In genomic region chr19:54115071-54116063, GRCh38 we compare ENCODE assay signal across 1 cellular context.
TF ChIP-seq lines count a peak whose summit lies in the region.

A gene with protein sequence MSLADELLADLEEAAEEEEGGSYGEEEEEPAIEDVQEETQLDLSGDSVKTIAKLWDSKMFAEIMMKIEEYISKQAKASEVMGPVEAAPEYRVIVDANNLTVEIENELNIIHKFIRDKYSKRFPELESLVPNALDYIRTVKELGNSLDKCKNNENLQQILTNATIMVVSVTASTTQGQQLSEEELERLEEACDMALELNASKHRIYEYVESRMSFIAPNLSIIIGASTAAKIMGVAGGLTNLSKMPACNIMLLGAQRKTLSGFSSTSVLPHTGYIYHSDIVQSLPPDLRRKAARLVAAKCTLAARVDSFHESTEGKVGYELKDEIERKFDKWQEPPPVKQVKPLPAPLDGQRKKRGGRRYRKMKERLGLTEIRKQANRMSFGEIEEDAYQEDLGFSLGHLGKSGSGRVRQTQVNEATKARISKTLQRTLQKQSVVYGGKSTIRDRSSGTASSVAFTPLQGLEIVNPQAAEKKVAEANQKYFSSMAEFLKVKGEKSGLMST (plus strand): TSS chr19:54115754. CDS start chr19:54118279, 2,525 bp downstream.
Gene TFPT (minus strand): TSS chr19:54115657. CDS start chr19:54115269, 388 bp downstream.

TF ChIP-seq in K562, 482 proteins besides CTCF, POLR2A, EP300 and RAD21 (continued from another document and continues in another):
- TF ChIP-seq HMGXB4 (CRISPR knock-in tag; IDR thresholded peaks at IDR 0.05) (no peak; the same call in 1 of the 2 replicates), DNMT1 (IDR thresholded peaks at IDR 0.05) (no peak), CTBP1 (IDR thresholded peaks at IDR 0.05; ENCODE audit: borderline replicate concordance) (peak; percentile 54; the same call in 1 of the 2 replicates), MAZ (CRISPR knock-in tag; conservative IDR thresholded peaks at IDR 0.05 in 1 of 2, IDR thresholded peaks at IDR 0.05 in 1 of 2) (peak; percentile 74 to 86), ZNF263 (CRISPR knock-in tag; IDR thresholded peaks at IDR 0.05; ENCODE audit: borderline replicate concordance) (no peak; the same call in 1 of the 2 replicates), HNRNPK (IDR thresholded peaks at IDR 0.05; ENCODE audit: low read depth, low read length, poor library complexity, severe bottlenecking) (no peak), SIN3A (IDR thresholded peaks at IDR 0.05; ENCODE audit: borderline replicate concordance in 2 of 2, control insufficient read depth in 1 of 2, low read depth in 2 of 2, low read length in 2 of 2) (peak; percentile 95; a peak in 3 of 4 replicates), MAFG (tag; conservative IDR thresholded peaks at IDR 0.05) (no peak), MTA1 (IDR thresholded peaks at IDR 0.05; ENCODE audit: borderline replicate concordance) (peak; percentile 100), ZNF584 (CRISPR knock-in tag; IDR thresholded peaks at IDR 0.05; ENCODE audit: low read depth) (peak; percentile 72; the same call in 1 of the 2 replicates), TOE1 (IDR thresholded peaks at IDR 0.05; ENCODE audit: borderline replicate concordance) (peak; percentile 57), TOE1 (CRISPR knock-in tag; IDR thresholded peaks at IDR 0.05; ENCODE audit: borderline replicate concordance, low read depth) (no peak), TSC22D4 (tag; IDR thresholded peaks at IDR 0.05) (no peak), RFX7 (CRISPR knock-in tag; IDR thresholded peaks at IDR 0.05) (no peak), RBFOX2 (IDR thresholded peaks at IDR 0.05; ENCODE audit: low read depth, low read length) (peak; percentile 84), MYC (IDR thresholded peaks at IDR 0.05; ENCODE audit: low read depth, low read length) (peak; percentile 92), MYC (CRISPR knock-in tag; IDR thresholded peaks at IDR 0.05; ENCODE audit: borderline replicate concordance, low read depth) (peak; percentile 90), MED1 (CRISPR knock-in tag; IDR thresholded peaks at IDR 0.05; ENCODE audit: borderline replicate concordance) (no peak), ZNF644 (tag; IDR thresholded peaks at IDR 0.05; ENCODE audit: low read depth) (peak; percentile 96), CGGBP1 (CRISPR knock-in tag; IDR thresholded peaks at IDR 0.05) (no peak), ZNF146 (CRISPR knock-in tag; IDR thresholded peaks at IDR 0.05; ENCODE audit: unreplicated experiment) (no peak), WHSC1 (IDR thresholded peaks at IDR 0.05; ENCODE audit: low read length) (no peak), RBM14 (IDR thresholded peaks at IDR 0.05; ENCODE audit: borderline replicate concordance, insufficient read depth, low read depth, low read length) (no peak), TRIM24 (IDR thresholded peaks at IDR 0.05) (no peak), RAD51 (IDR thresholded peaks at IDR 0.05; ENCODE audit: borderline replicate concordance, low read depth) (no peak), PRPF4 (IDR thresholded peaks at IDR 0.05; ENCODE audit: insufficient read depth, low read depth, low read length, poor library complexity, severe bottlenecking) (no peak), NELFE (IDR thresholded peaks at IDR 0.05; ENCODE audit: insufficient read depth, insufficient read length) (no peak), JUN (IDR thresholded peaks at IDR 0.05; ENCODE audit: borderline replicate concordance, low read depth, low read length) (peak; percentile 51; the same call in 1 of the 2 replicates), JUN (CRISPR knock-in tag; IDR thresholded peaks at IDR 0.05; ENCODE audit: borderline replicate concordance) (no peak), TGIF2 (CRISPR knock-in tag; IDR thresholded peaks at IDR 0.05) (no peak), KLF1 (tag; IDR thresholded peaks at IDR 0.05) (no peak), MLLT1 (IDR thresholded peaks at IDR 0.05) (peak; percentile 42 to 99; a peak in 3 of 4 replicates), ZBTB40 (IDR thresholded peaks at IDR 0.05) (peak; percentile 100), ZBTB40 (CRISPR knock-in tag; IDR thresholded peaks at IDR 0.05) (peak; percentile 100), SLC30A9 (CRISPR knock-in tag; IDR thresholded peaks at IDR 0.05) (no peak), GABPB1 (CRISPR knock-in tag; IDR thresholded peaks at IDR 0.05) (peak; percentile 90)
- TF ChIP-seq, protein P1, sequence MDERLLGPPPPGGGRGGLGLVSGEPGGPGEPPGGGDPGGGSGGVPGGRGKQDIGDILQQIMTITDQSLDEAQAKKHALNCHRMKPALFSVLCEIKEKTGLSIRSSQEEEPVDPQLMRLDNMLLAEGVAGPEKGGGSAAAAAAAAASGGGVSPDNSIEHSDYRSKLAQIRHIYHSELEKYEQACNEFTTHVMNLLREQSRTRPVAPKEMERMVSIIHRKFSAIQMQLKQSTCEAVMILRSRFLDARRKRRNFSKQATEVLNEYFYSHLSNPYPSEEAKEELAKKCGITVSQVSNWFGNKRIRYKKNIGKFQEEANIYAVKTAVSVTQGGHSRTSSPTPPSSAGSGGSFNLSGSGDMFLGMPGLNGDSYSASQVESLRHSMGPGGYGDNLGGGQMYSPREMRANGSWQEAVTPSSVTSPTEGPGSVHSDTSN (CRISPR knock-in tag; IDR thresholded peaks at IDR 0.05; ENCODE audit: low read depth): no peak
- TF ChIP-seq, protein P1 (tag; conservative IDR thresholded peaks at IDR 0.05; ENCODE audit: low read depth): no peak
- TF ChIP-seq, protein P2, sequence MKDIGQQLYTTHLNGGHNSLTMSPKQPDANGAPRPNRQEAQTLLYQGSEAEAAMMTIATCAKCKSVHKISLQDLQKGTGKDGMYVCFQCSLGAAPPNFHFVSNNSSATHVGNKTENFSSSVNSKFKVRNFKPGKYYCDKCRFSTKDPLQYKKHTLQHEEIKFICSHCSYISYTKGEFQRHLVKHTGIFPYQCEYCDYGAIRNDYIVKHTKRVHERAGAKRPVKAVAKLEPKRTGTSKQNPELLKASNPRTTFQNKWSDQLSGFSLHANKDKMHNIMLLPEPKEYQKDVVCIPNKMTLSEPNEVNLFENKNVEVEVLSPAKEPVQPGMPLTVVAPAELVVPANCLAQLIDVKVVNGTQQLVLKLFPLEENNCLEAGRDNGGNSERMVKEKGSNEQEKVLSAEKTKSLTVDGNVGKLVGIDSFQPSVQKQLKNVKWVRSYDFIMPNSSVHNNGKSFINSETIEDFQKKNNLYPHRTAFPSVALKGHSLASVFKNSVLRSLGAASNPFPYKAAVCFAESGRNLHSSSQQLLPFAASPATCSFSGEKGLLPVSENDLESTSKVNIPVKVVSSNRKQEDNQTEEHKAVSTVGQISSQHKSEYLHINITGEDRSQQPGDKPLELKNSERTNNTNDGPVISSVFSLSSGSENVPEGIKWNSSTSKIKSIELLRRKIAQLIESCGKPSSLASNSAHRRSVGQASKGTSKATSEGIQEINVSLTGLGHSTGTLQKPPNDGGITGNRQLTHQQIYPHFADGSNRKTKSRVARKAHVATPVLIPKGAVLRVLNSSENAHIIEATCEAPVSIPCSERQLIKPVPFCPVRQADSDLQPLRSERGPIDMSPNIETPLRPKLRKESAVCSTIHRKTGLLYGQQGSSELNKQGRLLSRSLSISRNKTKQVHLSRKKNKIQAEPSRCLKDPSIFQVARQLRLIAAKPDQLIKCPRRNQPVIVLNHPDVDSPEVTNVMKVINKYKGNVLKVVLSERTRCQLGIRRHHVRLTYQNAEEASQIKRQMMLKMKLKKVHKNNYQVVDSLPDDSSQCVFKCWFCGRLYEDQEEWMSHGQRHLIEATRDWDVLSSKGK (CRISPR knock-in tag; IDR thresholded peaks at IDR 0.05): no peak
- TF ChIP-seq, protein P3, sequence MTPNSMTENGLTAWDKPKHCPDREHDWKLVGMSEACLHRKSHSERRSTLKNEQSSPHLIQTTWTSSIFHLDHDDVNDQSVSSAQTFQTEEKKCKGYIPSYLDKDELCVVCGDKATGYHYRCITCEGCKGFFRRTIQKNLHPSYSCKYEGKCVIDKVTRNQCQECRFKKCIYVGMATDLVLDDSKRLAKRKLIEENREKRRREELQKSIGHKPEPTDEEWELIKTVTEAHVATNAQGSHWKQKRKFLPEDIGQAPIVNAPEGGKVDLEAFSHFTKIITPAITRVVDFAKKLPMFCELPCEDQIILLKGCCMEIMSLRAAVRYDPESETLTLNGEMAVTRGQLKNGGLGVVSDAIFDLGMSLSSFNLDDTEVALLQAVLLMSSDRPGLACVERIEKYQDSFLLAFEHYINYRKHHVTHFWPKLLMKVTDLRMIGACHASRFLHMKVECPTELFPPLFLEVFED (CRISPR knock-in tag; conservative IDR thresholded peaks at IDR 0.05): no peak
